ENCODE assay signal across 16 cellular contexts in genomic region chr7:134907639-134908038, GRCh38.
DNase-seq lines count a peak whose midpoint lies in the region; ATAC-seq and TF ChIP-seq lines count a peak whose summit lies in the region.
"Had no signal": no experiment of that assay in that cellular context is flagged by ENCODE, and none has a peak within 500 bp of the region (broad histone marks: within the 10 kb centered on the region; RNA-seq: fewer than 3 reads in every experiment).

No MANE protein-coding gene starts in this region.

- peak overlapping the region; percentile 63 for H3K27ac ChIP-seq in osteoblast (ENCODE audit: low read depth, low read length)
- H3K27ac ChIP-seq: body of pancreas had no signal

- peaks cover 71% of the 10 kb centered on the region for H4K20me1 ChIP-seq in osteoblast (ENCODE audit: insufficient read depth, low read length)

- no peaks in the 10 kb centered on the region for H3K9me3 Mint-ChIP-seq in Calu3 (ENCODE audit: low read depth, unreplicated experiment)

- peaks cover 91% of the 10 kb centered on the region for H3K79me2 ChIP-seq in osteoblast (ENCODE audit: insufficient read depth, low read length)

- no peaks in the 10 kb centered on the region for H3K36me3 Mint-ChIP-seq in Calu3 (ENCODE audit: insufficient read depth, unreplicated experiment)

- CTCF ChIA-PET in Calu3 (lab: Charles Lee): interaction anchor here (0.6 kb wide), 1 partner anchor 1622 kb away, joined by 4 read pairs; no protein-coding TSS in a partner anchor

- no peak overlapping the region for H2AFZ ChIP-seq in osteoblast (ENCODE audit: low read length)

- peaks cover 16% of the 10 kb centered on the region for H3K4me1 Mint-ChIP-seq in Calu3 (ENCODE audit: low read depth, unreplicated experiment)

- H3K27ac Mint-ChIP-seq in Calu3 (ENCODE audit: unreplicated experiment): no peak overlapping the region

- TF ChIP-seq CTCF in astrocyte of the cerebellum (IDR thresholded peaks at IDR 0.05; ENCODE audit: low read depth, low read length, missing control alignments) (no peak), osteoblast (IDR thresholded peaks at IDR 0.05; ENCODE audit: extremely low read depth, low read depth, low read length) (no peak), Calu3 (IDR thresholded peaks at IDR 0.05; ENCODE audit: unreplicated experiment) (no peak)

- H3K4me2 ChIP-seq in osteoblast (ENCODE audit: insufficient read depth, low read length): no peak overlapping the region

- H3K27me3 ChIP-seq in osteoblast (ENCODE audit: insufficient read depth, low read length): no peaks in the 10 kb centered on the region
- H3K27me3 ChIP-seq: body of pancreas, spleen had no signal

- BruUV-seq in Calu3 (replicated peaks; lab: Mats Ljungman, UMichigan): no TSS peak

- peaks cover 60% of the 10 kb centered on the region for H3K4me1 ChIP-seq in osteoblast (ENCODE audit: insufficient read depth, low read length)

- no peaks in the 10 kb centered on the region for H3K27me3 Mint-ChIP-seq in Calu3 (ENCODE audit: unreplicated experiment)

- H3K4me3 Mint-ChIP-seq in Calu3 (ENCODE audit: low read depth, unreplicated experiment): no peak overlapping the region

- H3K4me3 ChIP-seq in astrocyte of the cerebellum (ENCODE audit: low read depth, low read length) (no peak overlapping the region), osteoblast (ENCODE audit: insufficient read depth, low read length) (no peak overlapping the region)
- H3K4me3 ChIP-seq: body of pancreas, lung, spleen had no signal

- intact Hi-C loops in left ventricle myocardium superior (cut with micrococcal nuclease) (no loop called here), Calu3 (cut with micrococcal nuclease; ENCODE audit: unreplicated experiment) (no loop called here)

- H3K9me3 ChIP-seq in osteoblast (ENCODE audit: low read depth, low read length): no peaks in the 10 kb centered on the region
- H3K9me3 ChIP-seq: body of pancreas, spleen had no signal

- in situ Hi-C loops in astrocyte of the cerebellum (cut with HindIII; ENCODE audit: low sequenced_read_pairs): no loop called here

- ATAC-seq in left ventricle myocardium superior (peak; percentile 18), HG02678 (IDR thresholded peaks at IDR 0.05; ENCODE audit: unreplicated experiment) (no peak)
- ATAC-seq: body of pancreas, HCT116 had no signal

- H3K36me3 ChIP-seq in osteoblast (ENCODE audit: insufficient read depth, low read length): peaks cover 50% of the 10 kb centered on the region
- H3K36me3 ChIP-seq: spleen had no signal

- peak; percentile 39 for DNase-seq in AG20443 (ENCODE audit: low spot score)
- DNase-seq in astrocyte of the cerebellum (ENCODE audit: low read depth): peak; percentile 67
- no peak for DNase-seq in left ventricle myocardium superior
- DNase-seq in osteoblast (ENCODE audit: insufficient read length, low spot score, missing footprints): no peak
- DNase-seq in NOMO-1 treated with DMSO at 0.1 percent for 48 hours (lab: John Stamatoyannopoulos, UW; ENCODE audit: unreplicated experiment): no peak
- no peak for DNase-seq in Calu3
- no peak for DNase-seq in H4 (ENCODE audit: low spot score)
- DNase-seq: activated CD4-positive, alpha-beta T cell treated with anti-CD3 and anti-CD28 coated beads, Interleukin-2, amount 50 U/mL, for 4 hours; body of pancreas; NCI-H1930; nucleus accumbens; spleen; stimulated activated naive CD4-positive, alpha-beta T cell had no signal

Comparison
In these comparisons a context has a peak if more than half of its experiments do, and no peak if none do; other contexts are left out.
1. DNase-seq: peak in AG20443 (single experiment) and astrocyte of the cerebellum (single experiment); none in left ventricle myocardium superior (single experiment), osteoblast (single experiment), NOMO-1 treated with DMSO at 0.1 percent for 48 hours (single experiment), Calu3 (single experiment) and H4 (single experiment).